Comparison of ENCODE assay signal across 32 cellular contexts in the genomic region with DNA sequence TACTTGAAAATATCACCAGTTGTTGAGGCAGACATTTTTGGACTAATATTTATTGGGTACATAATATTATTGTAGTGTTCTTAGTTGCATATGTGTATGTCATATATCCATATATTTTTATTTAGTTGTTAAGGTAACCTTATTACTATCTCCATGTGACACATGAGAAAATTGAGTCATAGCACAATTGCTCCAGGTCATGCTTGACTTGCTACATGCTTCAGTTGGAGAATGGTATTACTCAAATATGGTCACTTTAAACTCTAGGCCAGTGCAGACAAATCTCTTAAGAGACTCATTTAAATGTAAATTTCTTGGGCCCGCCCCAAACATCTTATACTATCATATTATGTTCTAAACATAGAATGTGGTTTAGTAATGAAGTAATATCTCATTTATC.
DNase-seq lines count a peak whose midpoint lies in the region; ATAC-seq, FAIRE-seq and TF ChIP-seq lines count a peak whose summit lies in the region.
"Had no signal": no experiment of that assay in that cellular context is flagged by ENCODE, and none has a peak within 500 bp of the region (broad histone marks: within the 10 kb centered on the region; RNA-seq: fewer than 3 reads in every experiment).

No MANE protein-coding gene starts in this region.

- H3K36me3 Mint-ChIP-seq in mesothelial cell of epicardium: no peaks in the 10 kb centered on the region
- H3K36me3 Mint-ChIP-seq: activated naive CD4-positive, alpha-beta T cell treated with anti-CD3 and anti-CD28 coated beads, Interleukin-2, amount 10 ng/mL, durations not matched to agents 7 days and 5 days had no signal

- no TSS peak for BruUV-seq in HepG2 (replicated peaks; lab: Mats Ljungman, UMichigan)

- no peak overlapping the region for H3K27ac ChIP-seq in HepG2 (ENCODE audit: extremely low read length, insufficient read depth, low read length)
- H3K27ac ChIP-seq: C4-2B, cardiac muscle cell, ovary, testis, VCaP had no signal

- WGBS in HepG2 (ENCODE audit: low lambda C conversion rate): 0% methylated on average over 1 of the region's 1 CpG

- no peaks in the 10 kb centered on the region for H3K27me3 ChIP-seq in HepG2 (ENCODE audit: control insufficient read depth in 1 of 2, insufficient read depth in 2 of 2, low read length in 2 of 2)
- H3K27me3 ChIP-seq: cardiac muscle cell, ovary, testis had no signal

- DNase-seq in ELR (ENCODE audit: low read depth): peak; percentile 49
- DNase-seq in epithelial cell of proximal tubule (ENCODE audit: low read depth): peak; percentile 35
- no peak for DNase-seq in mesothelial cell of epicardium (ENCODE audit: low spot score in 2 of 2, unreplicated experiment in 2 of 2)
- DNase-seq in HepG2 (ENCODE audit: low spot score): no peak
- DNase-seq in KG1 (lab: John Stamatoyannopoulos, UW): no peak
- DNase-seq: activated CD4-positive, alpha-beta T cell treated with anti-CD3 and anti-CD28 coated beads for 48 hours; activated naive CD4-positive, alpha-beta T cell treated with anti-CD3 and anti-CD28 coated beads, Interleukin-2, amount 10 ng/mL, durations not matched to agents 7 days and 5 days; activated T-cell treated with anti-CD3 and anti-CD28 coated beads, Interleukin-2, amount 50 U/mL, for 4 hours; Calu3; cortex of kidney; H9; Kasumi-1; mucosa of descending colon; NCI-H1048; NCI-H2029; NCI-H345; NCI-H748 treated with DMSO at 0.1 percent for 48 hours; nephron progenitor cell; ovary; right cardiac atrium; stimulated activated CD4-positive, alpha-beta T cell treated with anti-CD3 and anti-CD28 coated beads, Interleukin-12 subunit alpha, Interleukin-12 subunit beta, amount 100 ng/mL, for 4 hours; stimulated activated CD4-positive, alpha-beta T cell treated with anti-CD3 and anti-CD28 coated beads, Interleukin-4, amount 100 ng/mL, for 4 hours; stimulated activated naive CD4-positive, alpha-beta T cell; testis had no signal

- intact Hi-C loops in HepG2 (cut with micrococcal nuclease; ENCODE audit: unreplicated experiment): no loop called here

- no peak overlapping the region for H3K27ac Mint-ChIP-seq in mesothelial cell of epicardium
- H3K27ac Mint-ChIP-seq: activated naive CD4-positive, alpha-beta T cell treated with anti-CD3 and anti-CD28 coated beads, Interleukin-2, amount 10 ng/mL, durations not matched to agents 7 days and 5 days; nephron progenitor cell; T-helper 2 cell treated with Interferon-gamma antibody and Interleukin-4, amounts not matched to agents 5 μg/mL and 100 μg/mL, for 36 hours had no signal

- H3K9ac ChIP-seq in HepG2 (ENCODE audit: insufficient read depth, low read depth, low read length): no peak overlapping the region

- no peak overlapping the region for H2AFZ ChIP-seq in HepG2 (ENCODE audit: low read length)

- in situ Hi-C loops in HepG2 (cut with HindIII; ENCODE audit: extremely low pct_ligation_motif_present, low pct_unique_long_range_greater_than_20kb): no loop called here

- H3K4me3 ChIP-seq in epithelial cell of proximal tubule (ENCODE audit: low read depth, low read length) (no peak overlapping the region), HepG2 (replicated peaks in 1 of 3; ENCODE audit: insufficient read depth in 1 of 3, low read depth in 2 of 3, low read length in 3 of 3) (no peak overlapping the region)
- H3K4me3 ChIP-seq: cardiac muscle cell, mucosa of descending colon, ovary, testis had no signal

- H3K4me3 Mint-ChIP-seq in mesothelial cell of epicardium: no peak overlapping the region
- H3K4me3 Mint-ChIP-seq: activated naive CD4-positive, alpha-beta T cell treated with anti-CD3 and anti-CD28 coated beads, Interleukin-2, amount 10 ng/mL, durations not matched to agents 7 days and 5 days; activated T-cell treated with anti-CD3 and anti-CD28 coated beads, Interleukin-2, amount 50 U/mL, for 4 hours; nephron progenitor cell; T-helper 2 cell treated with Interferon-gamma antibody and Interleukin-4, amounts not matched to agents 5 μg/mL and 100 μg/mL, for 36 hours had no signal

- CTCF ChIA-PET in HepG2 (lab: Yijun Ruan, JAX; ENCODE audit: low intra/inter-chr PET ratio, low total read pairs): no interaction called here

- POLR2A ChIA-PET in HepG2 (lab: Yijun Ruan, JAX): no interaction called here

- TF ChIP-seq RAD21 in HepG2 (CRISPR knock-in tag; IDR thresholded peaks at IDR 0.05): no peak

- ATAC-seq in GM21529 (IDR thresholded peaks at IDR 0.05; ENCODE audit: unreplicated experiment): peak; percentile 45
- ATAC-seq in HG03565 (IDR thresholded peaks at IDR 0.05; ENCODE audit: unreplicated experiment): peak; percentile 66
- ATAC-seq in GM21447 (IDR thresholded peaks at IDR 0.05; ENCODE audit: unreplicated experiment): no peak
- no peak for ATAC-seq in HepG2
- ATAC-seq: activated T-cell treated with anti-CD3 and anti-CD28 coated beads, Interleukin-2, amount 50 U/mL, for 4 hours; mucosa of descending colon; right cardiac atrium had no signal

- H3K79me2 ChIP-seq in HepG2 (ENCODE audit: insufficient read depth, low read length): no peaks in the 10 kb centered on the region

- H3K9me3 Mint-ChIP-seq in mesothelial cell of epicardium: no peaks in the 10 kb centered on the region
- H3K9me3 Mint-ChIP-seq: activated naive CD4-positive, alpha-beta T cell treated with anti-CD3 and anti-CD28 coated beads, Interleukin-2, amount 10 ng/mL, durations not matched to agents 7 days and 5 days; activated T-cell treated with anti-CD3 and anti-CD28 coated beads, Interleukin-2, amount 50 U/mL, for 4 hours; H9; nephron progenitor cell; T-helper 2 cell treated with Interferon-gamma antibody and Interleukin-4, amounts not matched to agents 5 μg/mL and 100 μg/mL, for 36 hours had no signal

- no peaks in the 10 kb centered on the region for H3K4me1 ChIP-seq in HepG2 (ENCODE audit: insufficient read depth, low read length)
- H3K4me1 ChIP-seq: testis had no signal

- TF ChIP-seq EP300 in HepG2 (IDR thresholded peaks at IDR 0.05; ENCODE audit: low read depth in 2 of 2, low read length in 2 of 2): no peak
- no peak for TF ChIP-seq EP300 in HepG2 (CRISPR knock-in tag; IDR thresholded peaks at IDR 0.05; ENCODE audit: borderline replicate concordance)

- peaks cover 14% of the 10 kb centered on the region for H3K4me1 Mint-ChIP-seq in mesothelial cell of epicardium
- H3K4me1 Mint-ChIP-seq: activated naive CD4-positive, alpha-beta T cell treated with anti-CD3 and anti-CD28 coated beads, Interleukin-2, amount 10 ng/mL, durations not matched to agents 7 days and 5 days; nephron progenitor cell had no signal

- TF ChIP-seq POLR2A in HepG2 (IDR thresholded peaks at IDR 0.05; ENCODE audit: insufficient read depth in 1 of 2, low read depth in 2 of 2, low read length in 2 of 2): no peak

- TF ChIP-seq CTCF in epithelial cell of proximal tubule (conservative IDR thresholded peaks at IDR 0.05; ENCODE audit: low read depth, low read length) (no peak), mesothelial cell of epicardium (IDR thresholded peaks at IDR 0.05; ENCODE audit: unreplicated experiment) (no peak), HepG2 (CRISPR knock-in tag; IDR thresholded peaks at IDR 0.05) (no peak)

- no peaks in the 10 kb centered on the region for H3K9me3 ChIP-seq in HepG2 (ENCODE audit: low read length)
- H3K9me3 ChIP-seq: mucosa of descending colon, ovary, testis had no signal

- no peaks in the 10 kb centered on the region for H3K27me3 Mint-ChIP-seq in mesothelial cell of epicardium (ENCODE audit: low read depth)
- H3K27me3 Mint-ChIP-seq: activated naive CD4-positive, alpha-beta T cell treated with anti-CD3 and anti-CD28 coated beads, Interleukin-2, amount 10 ng/mL, durations not matched to agents 7 days and 5 days had no signal

- no peak for FAIRE-seq in HepG2 (lab: Jason Lieb, UNC)
- FAIRE-seq: GM18507 had no signal

- H4K20me1 ChIP-seq in HepG2 (ENCODE audit: insufficient read depth, low read length): no peaks in the 10 kb centered on the region

- no peak overlapping the region for H3K4me2 ChIP-seq in HepG2 (ENCODE audit: low read depth, low read length)

- H3K36me3 ChIP-seq in HepG2 (replicated peaks in 1 of 2; ENCODE audit: control insufficient read depth in 1 of 2, insufficient read depth in 2 of 2, low read length in 2 of 2): no peaks in the 10 kb centered on the region
- H3K36me3 ChIP-seq: cardiac muscle cell, ovary had no signal

TF ChIP-seq in HepG2, 621 proteins besides CTCF, POLR2A, EP300 and RAD21:
- TF ChIP-seq ZNF841 (CRISPR knock-in tag; IDR thresholded peaks at IDR 0.05; ENCODE audit: borderline replicate concordance): no peak
- TF ChIP-seq ZNF792 (CRISPR knock-in tag; IDR thresholded peaks at IDR 0.05): no peak
- TF ChIP-seq, protein P1, sequence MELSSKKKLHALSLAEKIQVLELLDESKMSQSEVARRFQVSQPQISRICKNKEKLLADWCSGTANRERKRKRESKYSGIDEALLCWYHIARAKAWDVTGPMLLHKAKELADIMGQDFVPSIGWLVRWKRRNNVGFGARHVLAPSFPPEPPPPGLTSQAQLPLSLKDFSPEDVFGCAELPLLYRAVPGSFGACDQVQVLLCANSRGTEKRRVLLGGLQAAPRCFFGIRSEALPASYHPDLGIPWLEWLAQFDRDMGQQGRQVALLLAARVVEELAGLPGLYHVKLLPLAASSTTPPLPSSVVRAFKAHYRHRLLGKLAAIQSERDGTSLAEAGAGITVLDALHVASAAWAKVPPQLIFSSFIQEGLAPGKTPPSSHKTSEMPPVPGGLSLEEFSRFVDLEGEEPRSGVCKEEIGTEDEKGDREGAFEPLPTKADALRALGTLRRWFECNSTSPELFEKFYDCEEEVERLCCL (CRISPR knock-in tag; IDR thresholded peaks at IDR 0.05; ENCODE audit: borderline replicate concordance): no peak
- TF ChIP-seq NFYC (CRISPR knock-in tag; IDR thresholded peaks at IDR 0.05): no peak
- TF ChIP-seq ZNF263 (CRISPR knock-in tag; IDR thresholded peaks at IDR 0.05): no peak
- no peak for TF ChIP-seq FOXC1 (CRISPR knock-in tag; IDR thresholded peaks at IDR 0.05; ENCODE audit: borderline replicate concordance)
- no peak for TF ChIP-seq ZNF101 (CRISPR knock-in tag; IDR thresholded peaks at IDR 0.05; ENCODE audit: borderline replicate concordance, low read depth)

Comparison
In these comparisons a context has a peak if more than half of its experiments do, and no peak if none do; other contexts are left out.
1. DNase-seq: peak in ELR (single experiment) and epithelial cell of proximal tubule (single experiment); none in mesothelial cell of epicardium (0 of 2), HepG2 (single experiment) and KG1 (single experiment).
2. ATAC-seq: peak in GM21529 (single experiment) and HG03565 (single experiment); none in GM21447 (single experiment) and HepG2 (single experiment).